Comparison of ENCODE assay signal across 8 cellular contexts in the genomic region with DNA sequence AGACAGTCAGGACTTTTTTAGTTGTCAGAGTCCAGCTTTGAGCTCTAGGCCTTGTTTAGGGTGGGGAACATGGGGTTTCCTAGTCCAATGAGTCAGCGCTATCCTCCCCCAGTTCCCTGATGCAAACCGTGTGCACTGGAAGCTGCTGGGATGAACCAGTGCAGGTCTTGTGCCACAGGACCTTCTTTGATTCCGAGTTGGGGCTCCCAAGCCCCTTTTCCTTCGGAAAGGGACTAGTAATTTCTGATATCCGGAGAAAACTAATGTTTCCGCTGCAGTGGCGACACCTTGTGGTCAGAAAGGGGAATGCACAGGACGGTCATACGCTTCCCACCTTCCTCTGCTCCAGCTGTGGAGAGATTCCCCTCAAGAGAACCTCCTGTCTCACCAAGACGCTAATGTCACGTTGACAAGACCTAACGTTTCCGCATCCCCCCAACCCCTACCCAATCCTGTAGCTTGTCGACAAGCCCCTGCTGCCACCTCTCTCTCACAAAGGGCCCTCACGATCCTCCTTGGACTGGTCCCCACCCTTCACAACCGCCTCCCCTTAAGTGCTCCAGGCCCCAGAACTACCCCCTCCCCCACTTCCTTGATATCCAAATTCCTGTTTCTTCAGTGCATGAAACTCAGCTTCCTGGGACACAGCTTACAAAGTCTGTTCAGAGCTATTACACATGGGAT. TPM values are rescaled to one million over a fixed set of nuclear protein-coding genes. Genes with fewer than 3 reads are reported as not detected.
DNase-seq lines count a peak whose midpoint lies in the region; TF ChIP-seq lines count a peak whose summit lies in the region.

No MANE protein-coding gene starts in this region.

- 13% methylated on average over 16 of the region's 16 CpGs for WGBS in prostate gland

- intact Hi-C loops in activated naive CD4-positive, alpha-beta T cell treated with anti-CD3 and anti-CD28 coated beads for 36 hours (cut with micrococcal nuclease), result loop anchor here (1.0 to 10.0 kb wide), 5 partner anchors 85 to 1132 kb away; partner anchors contain the start of gene TADA1
- intact Hi-C loops in prostate gland (cut with DNase I), result loop anchor here (1.0 kb wide), 1 partner anchor 175 kb away; no protein-coding TSS in a partner anchor

- peaks cover 11% of the 10 kb centered on the region for H3K4me1 Mint-ChIP-seq in activated naive CD4-positive, alpha-beta T cell treated with anti-CD3 and anti-CD28 coated beads for 36 hours (ENCODE audit: low read depth)

- peak; percentile 61 to 90 (median 86) for DNase-seq in NCI-H1417 (lab: John Stamatoyannopoulos, UW)
- DNase-seq in NCI-H1417 treated with DMSO at 0.1 percent for 48 hours (lab: John Stamatoyannopoulos, UW), result no peak
- peak; percentile 68 for DNase-seq in SK-N-DZ (ENCODE audit: low spot score)
- DNase-seq in activated naive CD4-positive, alpha-beta T cell treated with anti-CD3 and anti-CD28 coated beads for 36 hours, result peak; percentile 89
- DNase-seq in cardiac muscle cell (ENCODE audit: low read depth in 1 of 2, low spot score in 1 of 2), result peak; percentile 73 to 75
- peak; percentile 55 for DNase-seq in prostate gland (ENCODE audit: low spot score)
- peak; percentile 75 for DNase-seq in ureter (ENCODE audit: low spot score)

- H3K4me1 ChIP-seq in cardiac muscle cell (ENCODE audit: low read depth) (no peaks in the 10 kb centered on the region), prostate gland (replicated peaks) (no peaks in the 10 kb centered on the region)

- H3K27me3 ChIP-seq in cardiac muscle cell (no peaks in the 10 kb centered on the region), prostate gland (replicated peaks; ENCODE audit: insufficient read depth) (no peaks in the 10 kb centered on the region)

- H3K9me3 ChIP-seq in cardiac muscle cell (ENCODE audit: low read depth), result no peaks in the 10 kb centered on the region
- no peaks in the 10 kb centered on the region for H3K9me3 ChIP-seq in prostate gland

- H3K27me3 Mint-ChIP-seq in activated naive CD4-positive, alpha-beta T cell treated with anti-CD3 and anti-CD28 coated beads for 36 hours (ENCODE audit: low read depth), result no peaks in the 10 kb centered on the region

- H3K27ac ChIP-seq in cardiac muscle cell, result no peak overlapping the region
- H3K27ac ChIP-seq in prostate gland, result no peak overlapping the region

- no peak overlapping the region for H3K4me3 Mint-ChIP-seq in activated naive CD4-positive, alpha-beta T cell treated with anti-CD3 and anti-CD28 coated beads for 36 hours

- H3K27ac Mint-ChIP-seq in activated naive CD4-positive, alpha-beta T cell treated with anti-CD3 and anti-CD28 coated beads for 36 hours, result peak overlapping the region; percentile 38

- TF ChIP-seq CTCF in LNCAP (IDR thresholded peaks at IDR 0.05) (peak; percentile 95), cardiac muscle cell (IDR thresholded peaks at IDR 0.05; ENCODE audit: low read depth, low read length) (peak; percentile 95), prostate gland (IDR thresholded peaks at IDR 0.05) (peak; percentile 87 to 98 (median 88))

- no peaks in the 10 kb centered on the region for H3K9me3 Mint-ChIP-seq in activated naive CD4-positive, alpha-beta T cell treated with anti-CD3 and anti-CD28 coated beads for 36 hours

- no peak for TF ChIP-seq POLR2A in prostate gland (IDR thresholded peaks at IDR 0.05)

- H3K4me3 ChIP-seq in cardiac muscle cell (no peak overlapping the region), prostate gland (no peak overlapping the region)

- no peaks in the 10 kb centered on the region for H3K36me3 Mint-ChIP-seq in activated naive CD4-positive, alpha-beta T cell treated with anti-CD3 and anti-CD28 coated beads for 36 hours (ENCODE audit: low read depth)

- CTCF ChIA-PET in activated naive CD4-positive, alpha-beta T cell treated with anti-CD3 and anti-CD28 coated beads for 36 hours (lab: Charles Lee), result interaction anchor here (0.5 to 18.3 kb wide), 77 partner anchors 8 to 916 kb away, joined by 3 to 635 read pairs (median 4); partner anchors contain the start of genes CREG1, GPA33, ILDR2 and POU2F1

- H3K36me3 ChIP-seq in cardiac muscle cell, result no peaks in the 10 kb centered on the region
- no peaks in the 10 kb centered on the region for H3K36me3 ChIP-seq in prostate gland

RNA-seq across cellular contexts. Expression of gene GPA33, which starts 31.0 kb away (rescaled TPM):
- polyA plus RNA-seq in SK-N-DZ (2014; cell fraction: cytosol; rRNA removed), result 0.06 TPM in 1 of 2 replicates, not detected in the other
- polyA plus RNA-seq in SK-N-DZ (2014; cell fraction: nucleus; rRNA removed), result not detected in 2 replicates
- 1 to 10 TPM; 1.2 to 1.4 TPM for total RNA-seq in activated naive CD4-positive, alpha-beta T cell treated with anti-CD3 and anti-CD28 coated beads for 36 hours
- total RNA-seq in cardiac muscle cell, result 0.11 and 0.69 TPM in 2 replicates
- polyA plus RNA-seq in cardiac muscle cell, result 0.07 and 0.35 TPM in 2 replicates
- total RNA-seq in prostate gland, result not detected
- 0.16 TPM for total RNA-seq in ureter

RNA-seq across cellular contexts. Expression of gene STYXL2, which starts 34.7 kb away (rescaled TPM):
- not detected in 2 replicates for polyA plus RNA-seq in SK-N-DZ (2014; cell fraction: cytosol; rRNA removed)
- polyA plus RNA-seq in SK-N-DZ (2014; cell fraction: nucleus; rRNA removed), result not detected in 2 replicates
- not detected for total RNA-seq in activated naive CD4-positive, alpha-beta T cell treated with anti-CD3 and anti-CD28 coated beads for 36 hours
- 40.3 and 52.1 TPM in 2 replicates for total RNA-seq in cardiac muscle cell
- polyA plus RNA-seq in cardiac muscle cell, result 43.0 and 55.3 TPM in 2 replicates
- total RNA-seq in prostate gland, result 1 to 10 TPM in 1 of 2 donors, under 1 TPM in 1; 0.34 to 1.5 TPM
- not detected for total RNA-seq in ureter

Comparison
In these comparisons a context has a peak if more than half of its experiments do, and no peak if none do; other contexts are left out.
1. RNA of gene STYXL2, which starts 34.7 kb away (total RNA-seq): 40.3 to 52.1 TPM in cardiac muscle cell; 0.34 to 1.5 TPM in prostate gland, not detected in ureter (single experiment) and not detected in activated naive CD4-positive, alpha-beta T cell treated with anti-CD3 and anti-CD28 coated beads for 36 hours; every median in the first group is over 10 times any median in the second.
2. Peak in every context shown above with its lines, with median percentiles within 50 percentile points of each other: CTCF ChIP-seq.